12 cellular contexts compared by ENCODE assay signal in the genomic region with DNA sequence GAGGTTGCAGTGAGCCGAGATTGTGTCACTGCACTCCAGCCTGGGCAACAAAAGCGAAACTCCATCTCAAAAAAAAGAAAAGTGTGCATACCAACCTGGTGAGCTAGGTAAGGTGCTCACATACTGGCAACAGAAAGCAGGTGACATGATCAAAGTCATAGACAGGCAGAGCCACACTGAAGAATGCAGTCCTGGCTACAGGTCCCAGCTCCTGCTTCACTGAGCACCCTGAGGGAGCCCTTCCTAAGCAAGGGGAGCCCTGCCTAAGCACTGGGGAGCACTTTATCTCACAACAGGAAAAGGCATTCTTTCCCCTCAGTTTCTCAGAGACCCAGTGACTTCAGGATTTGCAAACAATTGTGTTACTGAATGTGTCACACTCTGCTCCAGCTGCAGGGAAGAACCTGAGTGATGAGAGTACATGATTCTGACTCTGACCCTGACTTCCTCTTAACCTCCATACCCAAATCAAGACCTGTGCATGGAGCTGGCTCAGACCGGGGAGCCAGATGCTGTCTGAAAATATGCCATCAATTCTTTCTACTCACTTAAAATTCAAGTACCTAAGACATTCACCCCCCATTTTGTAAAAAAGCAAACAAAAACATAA. TPM values are rescaled to one million over a fixed set of nuclear protein-coding genes. Genes with fewer than 3 reads are reported as not detected.
DNase-seq lines count a peak whose midpoint lies in the region; ATAC-seq, FAIRE-seq and TF ChIP-seq lines count a peak whose summit lies in the region.
"Had no signal": no experiment of that assay in that cellular context is flagged by ENCODE, and none has a peak within 500 bp of the region (broad histone marks: within the 10 kb centered on the region; RNA-seq: fewer than 3 reads in every experiment).

No MANE protein-coding gene starts in this region.

- TF ChIP-seq POLR2A in thyroid gland (IDR thresholded peaks at IDR 0.05) (no peak), GM12892 (IDR thresholded peaks at IDR 0.05; ENCODE audit: low read depth, low read length) (no peak)

- H3K4me3 ChIP-seq in thyroid gland (replicated peaks in 1 of 3): no peak overlapping the region
- H3K4me3 ChIP-seq: spleen had no signal

- no peak overlapping the region for H3K4me3 Mint-ChIP-seq in activated naive CD4-positive, alpha-beta T cell treated with anti-CD3 and anti-CD28 coated beads, Interleukin-2, amount 10 ng/mL, durations not matched to agents 7 days and 5 days
- no peak overlapping the region for H3K4me3 Mint-ChIP-seq in T-helper 17 cell
- H3K4me3 Mint-ChIP-seq: stimulated activated naive CD8-positive, alpha-beta T cell treated with anti-CD3 and anti-CD28 coated beads, Interleukin-15, Interleukin-2, amounts not matched to agents 100 ng/mL and 50 ng/mL, for 24 hours had no signal

- no peaks in the 10 kb centered on the region for H3K36me3 ChIP-seq in thyroid gland
- H3K36me3 ChIP-seq: spleen had no signal

- H3K36me3 Mint-ChIP-seq in activated naive CD4-positive, alpha-beta T cell treated with anti-CD3 and anti-CD28 coated beads, Interleukin-2, amount 10 ng/mL, durations not matched to agents 7 days and 5 days: peaks cover 5% of the 10 kb centered on the region
- no peaks in the 10 kb centered on the region for H3K36me3 Mint-ChIP-seq in T-helper 17 cell (ENCODE audit: low read depth)

- no peaks in the 10 kb centered on the region for H3K27me3 ChIP-seq in foreskin keratinocyte
- no peaks in the 10 kb centered on the region for H3K27me3 ChIP-seq in thyroid gland
- H3K27me3 ChIP-seq: spleen had no signal

- intact Hi-C loops in thyroid gland (cut with DNase I): no loop called here

- WGBS in thyroid gland, 2 donors: 49 to 68% methylated on average over 3 of the region's 3 CpGs

- no peaks in the 10 kb centered on the region for H3K9me3 ChIP-seq in T-helper 17 cell (ENCODE audit: control insufficient read depth, low read length, poor library complexity, severe bottlenecking)
- H3K9me3 ChIP-seq in thyroid gland: no peaks in the 10 kb centered on the region
- H3K9me3 ChIP-seq: spleen had no signal

- peak; percentile 27 for ATAC-seq in T-helper 17 cell
- ATAC-seq in foreskin keratinocyte: peak; percentile 69

- H3K4me1 Mint-ChIP-seq in activated naive CD4-positive, alpha-beta T cell treated with anti-CD3 and anti-CD28 coated beads, Interleukin-2, amount 10 ng/mL, durations not matched to agents 7 days and 5 days: peaks cover 91% of the 10 kb centered on the region
- H3K4me1 Mint-ChIP-seq in T-helper 17 cell: peaks cover 54% of the 10 kb centered on the region

- peak overlapping the region; percentile 17 for H3K27ac Mint-ChIP-seq in activated naive CD4-positive, alpha-beta T cell treated with anti-CD3 and anti-CD28 coated beads, Interleukin-2, amount 10 ng/mL, durations not matched to agents 7 days and 5 days
- no peak overlapping the region for H3K27ac Mint-ChIP-seq in T-helper 17 cell

- H3K27me3 Mint-ChIP-seq in activated naive CD4-positive, alpha-beta T cell treated with anti-CD3 and anti-CD28 coated beads, Interleukin-2, amount 10 ng/mL, durations not matched to agents 7 days and 5 days: no peaks in the 10 kb centered on the region
- no peaks in the 10 kb centered on the region for H3K27me3 Mint-ChIP-seq in T-helper 17 cell
- H3K27me3 Mint-ChIP-seq: stimulated activated naive CD8-positive, alpha-beta T cell treated with anti-CD3 and anti-CD28 coated beads, Interleukin-15, Interleukin-2, amounts not matched to agents 100 ng/mL and 50 ng/mL, for 24 hours had no signal

- H3K27ac ChIP-seq in foreskin keratinocyte: peak overlapping the region; percentile 26
- no peak overlapping the region for H3K27ac ChIP-seq in thyroid gland

- no peak for TF ChIP-seq CTCF in foreskin keratinocyte (conservative IDR thresholded peaks at IDR 0.05)
- no peak for TF ChIP-seq CTCF in thyroid gland (IDR thresholded peaks at IDR 0.05)

- CTCF ChIA-PET in activated naive CD4-positive, alpha-beta T cell treated with anti-CD3 and anti-CD28 coated beads, Interleukin-2, amount 10 ng/mL, durations not matched to agents 7 days and 5 days (lab: Charles Lee): no interaction called here

- no peak for DNase-seq in activated naive CD4-positive, alpha-beta T cell treated with anti-CD3 and anti-CD28 coated beads, Interleukin-2, amount 10 ng/mL, durations not matched to agents 7 days and 5 days
- no peak for DNase-seq in activated naive CD4-positive, alpha-beta T cell treated with Interleukin-2 at 50 U/mL for 16 hours
- DNase-seq in T-helper 17 cell (no peak), foreskin keratinocyte (peak; percentile 17 to 62), thyroid gland (peak; percentile 22 to 51), GM12892 (ENCODE audit: insufficient read length) (no peak), NCI-H2227 treated with DMSO at 0.1 percent for 48 hours (lab: John Stamatoyannopoulos, UW) (no peak), NCI-H748 treated with DMSO at 0.1 percent for 48 hours (lab: John Stamatoyannopoulos, UW) (no peak)
- DNase-seq: C1 segment of cervical spinal cord, NCI-H1105 treated with DMSO at 0.1 percent for 48 hours, spleen had no signal

- FAIRE-seq in GM12892 (lab: Jason Lieb, UNC): no peak

- H3K4me1 ChIP-seq in foreskin keratinocyte (peaks cover 34% of the 10 kb centered on the region), thyroid gland (peaks cover 46 to 80% of the 10 kb centered on the region in 2 donors)

- no peaks in the 10 kb centered on the region for H3K9me3 Mint-ChIP-seq in activated naive CD4-positive, alpha-beta T cell treated with anti-CD3 and anti-CD28 coated beads, Interleukin-2, amount 10 ng/mL, durations not matched to agents 7 days and 5 days
- H3K9me3 Mint-ChIP-seq: stimulated activated naive CD8-positive, alpha-beta T cell treated with anti-CD3 and anti-CD28 coated beads, Interleukin-15, Interleukin-2, amounts not matched to agents 100 ng/mL and 50 ng/mL, for 24 hours had no signal

RNA-seq across cellular contexts. Expression of a gene that starts 40.5 kb away (rescaled TPM):
- total RNA-seq in T-helper 17 cell (100 to 1,000 TPM; 197 to 251 TPM), foreskin keratinocyte (67.0 and 73.2 TPM in 2 replicates), thyroid gland (10 to 100 TPM; 62.1 to 90.4 (median 75.0) TPM)
- 45.8 and 54.3 TPM in 2 replicates for polyA plus RNA-seq in foreskin keratinocyte
- 48.7 TPM for polyA plus RNA-seq in GM12892 (2012; ENCODE audit: missing spikeins)

RNA-seq across cellular contexts. Expression of a gene that starts 58.4 kb away (rescaled TPM):
- total RNA-seq in T-helper 17 cell (100 to 1,000 TPM; 140 to 154 TPM), foreskin keratinocyte (66.2 and 70.7 TPM in 2 replicates), thyroid gland (100 to 1,000 TPM; 218 to 392 (median 285) TPM)
- polyA plus RNA-seq in foreskin keratinocyte: 52.7 and 53.6 TPM in 2 replicates
- 80.0 TPM for polyA plus RNA-seq in GM12892 (2012; ENCODE audit: missing spikeins)

Comparison
In these comparisons a context has a peak if more than half of its experiments do, and no peak if none do; other contexts are left out.
1. DNase-seq: peak in foreskin keratinocyte (2 of 2) and thyroid gland (2 of 2); none in activated naive CD4-positive, alpha-beta T cell treated with anti-CD3 and anti-CD28 coated beads, Interleukin-2, amount 10 ng/mL, durations not matched to agents 7 days and 5 days (single experiment), activated naive CD4-positive, alpha-beta T cell treated with Interleukin-2 at 50 U/mL for 16 hours (single experiment), T-helper 17 cell (0 of 3), GM12892 (single experiment), NCI-H2227 treated with DMSO at 0.1 percent for 48 hours (single experiment) and NCI-H748 treated with DMSO at 0.1 percent for 48 hours (single experiment).